Comparison of ENCODE assay signal across 1 cellular context in genomic region chr16:82329504-82330192, GRCh38.
TF ChIP-seq lines count a peak whose summit lies in the region.

No MANE protein-coding gene starts in this region.

TF ChIP-seq in HepG2, 621 proteins besides CTCF, POLR2A, EP300 and RAD21 (continued from another document and continues in another):
- TF ChIP-seq MNT (IDR thresholded peaks at IDR 0.05) (no peak), STAG1 (CRISPR knock-in tag; IDR thresholded peaks at IDR 0.05) (no peak), ZNF343 (CRISPR knock-in tag; IDR thresholded peaks at IDR 0.05) (no peak), TMF1 (CRISPR knock-in tag; IDR thresholded peaks at IDR 0.05; ENCODE audit: low read depth) (no peak), TBX3 (IDR thresholded peaks at IDR 0.05; ENCODE audit: borderline replicate concordance) (0 out of 2 replicates have a peak, but pooled peaks have one; percentile 40), ASH2L (IDR thresholded peaks at IDR 0.05; ENCODE audit: insufficient read length, low read depth, low read length) (peak; percentile 36), SIX4 (CRISPR knock-in tag; IDR thresholded peaks at IDR 0.05) (peak; percentile 99), SALL2 (CRISPR knock-in tag; IDR thresholded peaks at IDR 0.05) (no peak), ZNF276 (CRISPR knock-in tag; IDR thresholded peaks at IDR 0.05; ENCODE audit: low read depth) (no peak), POLR2AphosphoS5 (IDR thresholded peaks at IDR 0.05; ENCODE audit: low read depth, low read length) (no peak), ZNF770 (CRISPR knock-in tag; IDR thresholded peaks at IDR 0.05) (no peak), ZNF850 (CRISPR knock-in tag; conservative IDR thresholded peaks at IDR 0.05) (no peak), TFDP1 (CRISPR knock-in tag; IDR thresholded peaks at IDR 0.05; ENCODE audit: borderline replicate concordance) (no peak), ZNF713 (CRISPR knock-in tag; IDR thresholded peaks at IDR 0.05) (no peak), ARID5B (CRISPR knock-in tag; IDR thresholded peaks at IDR 0.05) (peak; percentile 73), TP53 (CRISPR knock-in tag; conservative IDR thresholded peaks at IDR 0.05) (no peak), TRAFD1 (CRISPR knock-in tag; IDR thresholded peaks at IDR 0.05; ENCODE audit: borderline replicate concordance) (no peak), ZNF460 (CRISPR knock-in tag; IDR thresholded peaks at IDR 0.05; ENCODE audit: borderline replicate concordance) (no peak), ZNF567 (CRISPR knock-in tag; IDR thresholded peaks at IDR 0.05; ENCODE audit: borderline replicate concordance) (no peak), ZNF740 (CRISPR knock-in tag; IDR thresholded peaks at IDR 0.05) (no peak), CC2D1A (CRISPR knock-in tag; IDR thresholded peaks at IDR 0.05) (no peak), ZNF335 (CRISPR knock-in tag; IDR thresholded peaks at IDR 0.05) (no peak), XBP1 (CRISPR knock-in tag; IDR thresholded peaks at IDR 0.05) (no peak), GATAD1 (CRISPR knock-in tag; IDR thresholded peaks at IDR 0.05) (no peak), ZNF274 (CRISPR knock-in tag; IDR thresholded peaks at IDR 0.05) (no peak), YY1 (IDR thresholded peaks at IDR 0.05; ENCODE audit: insufficient read depth, insufficient replicate concordance, low read depth, low read length) (no peak), ZGPAT (CRISPR knock-in tag; IDR thresholded peaks at IDR 0.05) (0 out of 2 replicates have a peak, but pooled peaks have one; percentile 36), ZNF18 (CRISPR knock-in tag; IDR thresholded peaks at IDR 0.05; ENCODE audit: insufficient replicate concordance) (no peak), DMAP1 (CRISPR knock-in tag; IDR thresholded peaks at IDR 0.05) (no peak), SRY (CRISPR knock-in tag; IDR thresholded peaks at IDR 0.05) (no peak), RNF2 (conservative IDR thresholded peaks at IDR 0.05; ENCODE audit: low read depth) (no peak), ZNF572 (CRISPR knock-in tag; IDR thresholded peaks at IDR 0.05) (no peak), ZNF605 (CRISPR knock-in tag; IDR thresholded peaks at IDR 0.05) (0 out of 2 replicates have a peak, but pooled peaks have one; percentile 16), BRCA1 (CRISPR knock-in tag; IDR thresholded peaks at IDR 0.05) (no peak), ZNF577 (CRISPR knock-in tag; IDR thresholded peaks at IDR 0.05; ENCODE audit: borderline replicate concordance, low read depth) (no peak), ATF5 (CRISPR knock-in tag; IDR thresholded peaks at IDR 0.05; ENCODE audit: low read depth) (no peak), ZNF709 (CRISPR knock-in tag; IDR thresholded peaks at IDR 0.05) (no peak), NFIC (IDR thresholded peaks at IDR 0.05; ENCODE audit: low read length) (no peak), ZFP90 (CRISPR knock-in tag; IDR thresholded peaks at IDR 0.05; ENCODE audit: borderline replicate concordance) (no peak), JARID2 (CRISPR knock-in tag; IDR thresholded peaks at IDR 0.05; ENCODE audit: insufficient replicate concordance) (no peak), KAT8 (CRISPR knock-in tag; IDR thresholded peaks at IDR 0.05) (no peak), TAF15 (IDR thresholded peaks at IDR 0.05; ENCODE audit: low read depth, low read length, poor library complexity, severe bottlenecking) (no peak), ZNF329 (CRISPR knock-in tag; IDR thresholded peaks at IDR 0.05; ENCODE audit: low read depth) (no peak), ZNF17 (CRISPR knock-in tag; IDR thresholded peaks at IDR 0.05) (no peak), PHB2 (IDR thresholded peaks at IDR 0.05; ENCODE audit: partially characterized antibody) (no peak), ZFP37 (CRISPR knock-in tag; IDR thresholded peaks at IDR 0.05; ENCODE audit: borderline replicate concordance) (no peak), ZBTB21 (CRISPR knock-in tag; IDR thresholded peaks at IDR 0.05) (no peak), ZNF513 (CRISPR knock-in tag; conservative IDR thresholded peaks at IDR 0.05) (no peak), ERF (CRISPR knock-in tag; IDR thresholded peaks at IDR 0.05) (peak; percentile 80; the same call in 1 of the 2 replicates), HNRNPK (IDR thresholded peaks at IDR 0.05; ENCODE audit: low read depth, low read length, poor library complexity, severe bottlenecking) (no peak)
